In the genomic region with DNA sequence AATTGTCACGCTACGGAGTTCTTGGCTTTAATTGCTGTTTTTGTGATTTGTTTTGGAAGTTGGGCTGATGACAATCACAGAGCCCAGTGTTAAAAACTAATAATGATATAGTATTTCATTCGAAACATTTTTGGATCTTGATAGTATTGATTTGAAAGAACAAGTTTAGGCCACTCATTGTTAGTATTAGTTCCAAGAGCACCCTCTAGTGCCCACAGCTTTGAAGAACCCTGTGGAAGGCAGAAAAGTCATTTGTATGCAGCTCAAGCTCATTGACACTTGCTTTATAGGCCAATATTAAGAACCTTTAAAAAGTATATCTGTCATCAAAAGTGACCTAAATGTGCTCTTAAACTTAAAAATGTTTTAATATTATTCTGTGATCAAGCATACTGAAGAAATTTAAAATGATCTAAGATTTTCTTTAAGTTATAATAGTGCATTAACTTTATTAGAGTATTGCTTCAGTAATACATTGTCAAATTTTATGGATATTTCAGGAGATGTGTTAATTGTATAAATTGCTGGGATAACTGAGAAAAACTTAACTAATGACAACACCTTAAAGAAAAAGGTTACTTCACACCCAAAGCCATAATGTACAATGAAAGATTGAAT, we compare ENCODE assay signal across 8 cellular contexts.
DNase-seq lines count a peak whose midpoint lies in the region; ATAC-seq, FAIRE-seq and TF ChIP-seq lines count a peak whose summit lies in the region.

No MANE protein-coding gene starts in this region.

- no peak overlapping the region for H3K4me2 ChIP-seq in mesenchymal stem cell (ENCODE audit: low read length, poor library complexity, severe bottlenecking)

- DNase-seq in EL (peak; percentile 46), NCI-H460 (ENCODE audit: extremely low read depth, low read depth) (peak; percentile 44), bronchial epithelial cell (ENCODE audit: low read depth) (peak; percentile 51), mesenchymal stem cell (peak; percentile 48), NCI-H226 (no peak)
- DNase-seq in activated naive CD4-positive, alpha-beta T cell treated with Interleukin-2 at 50 U/mL for 16 hours: no peak

- H2AK5ac ChIP-seq in mesenchymal stem cell (ENCODE audit: low read length, severe bottlenecking): no peak overlapping the region

- ATAC-seq in HG02678 (IDR thresholded peaks at IDR 0.05; ENCODE audit: unreplicated experiment) (peak; percentile 72), GM19452 (IDR thresholded peaks at IDR 0.05; ENCODE audit: unreplicated experiment) (no peak)

- no peak overlapping the region for H3K4ac ChIP-seq in mesenchymal stem cell (ENCODE audit: low read depth in 1 of 2, low read length in 2 of 2)

- H2BK15ac ChIP-seq in mesenchymal stem cell (ENCODE audit: low read depth, poor library complexity, severe bottlenecking): no peak overlapping the region

- no peak overlapping the region for H4K91ac ChIP-seq in mesenchymal stem cell (ENCODE audit: low read length)

- H2BK12ac ChIP-seq in mesenchymal stem cell (ENCODE audit: low read length in 2 of 2): no peak overlapping the region

- no peaks in the 10 kb centered on the region for H3K4me1 ChIP-seq in mesenchymal stem cell (ENCODE audit: control insufficient read depth, insufficient read depth, low read depth, low read length)

- H3K23ac ChIP-seq in mesenchymal stem cell (ENCODE audit: low read length in 2 of 2): no peak overlapping the region

- WGBS in mesenchymal stem cell: 98% methylated on average over 2 of the region's 3 CpGs

- no peak overlapping the region for H2AFZ ChIP-seq in mesenchymal stem cell (ENCODE audit: low read depth, low read length)

- no peak overlapping the region for H4K8ac ChIP-seq in mesenchymal stem cell (ENCODE audit: low read length)

- H3K27me3 ChIP-seq in bronchial epithelial cell (ENCODE audit: control insufficient read depth, insufficient read depth, low read length) (no peaks in the 10 kb centered on the region), mesenchymal stem cell (ENCODE audit: control insufficient read depth in 1 of 2, insufficient read depth in 1 of 2, low read length in 2 of 2) (no peaks in the 10 kb centered on the region)

- no peak overlapping the region for H3K14ac ChIP-seq in mesenchymal stem cell (ENCODE audit: low read length in 2 of 2)

- no peak overlapping the region for H2BK5ac ChIP-seq in mesenchymal stem cell (ENCODE audit: low read depth, low read length, poor library complexity, severe bottlenecking)

- no peak overlapping the region for H3K4me3 ChIP-seq in bronchial epithelial cell (ENCODE audit: low read depth, low read length)
- H3K4me3 ChIP-seq in mesenchymal stem cell (ENCODE audit: insufficient read depth in 1 of 2, low read depth in 1 of 2, low read length in 2 of 2): no peak overlapping the region

- H3K36me3 ChIP-seq in bronchial epithelial cell (ENCODE audit: control insufficient read depth, insufficient read depth, low read length) (no peaks in the 10 kb centered on the region), mesenchymal stem cell (ENCODE audit: control insufficient read depth in 1 of 2, insufficient read depth in 2 of 2, low read depth in 1 of 2, low read length in 2 of 2) (no peaks in the 10 kb centered on the region)

- no peak for FAIRE-seq in bronchial epithelial cell (lab: Jason Lieb, UNC)

- no peaks in the 10 kb centered on the region for H3K9me3 ChIP-seq in mesenchymal stem cell (ENCODE audit: control insufficient read depth, low read length)

- no peak overlapping the region for H3K9ac ChIP-seq in mesenchymal stem cell (ENCODE audit: low read length)

- no peak overlapping the region for H2BK120ac ChIP-seq in mesenchymal stem cell (ENCODE audit: low read depth, low read length)

- TF ChIP-seq CTCF in bronchial epithelial cell (IDR thresholded peaks at IDR 0.05; ENCODE audit: insufficient read depth, low read length, severe bottlenecking): peak; percentile 63

- H3K18ac ChIP-seq in mesenchymal stem cell (ENCODE audit: low read depth in 1 of 2, low read length in 2 of 2): no peak overlapping the region

- H3K79me1 ChIP-seq in mesenchymal stem cell (replicated peaks; ENCODE audit: low read length, poor library complexity, severe bottlenecking): no peaks in the 10 kb centered on the region

- H3K27ac ChIP-seq in mesenchymal stem cell (ENCODE audit: low read length, poor library complexity, severe bottlenecking): no peak overlapping the region

Comparison
In these comparisons a context has a peak if more than half of its experiments do, and no peak if none do; other contexts are left out.
1. DNase-seq: peak in EL (single experiment), NCI-H460 (single experiment), bronchial epithelial cell (single experiment) and mesenchymal stem cell (single experiment); none in NCI-H226 (single experiment) and activated naive CD4-positive, alpha-beta T cell treated with Interleukin-2 at 50 U/mL for 16 hours (single experiment).